Comparison of ENCODE assay signal across 25 cellular contexts in the genomic region with DNA sequence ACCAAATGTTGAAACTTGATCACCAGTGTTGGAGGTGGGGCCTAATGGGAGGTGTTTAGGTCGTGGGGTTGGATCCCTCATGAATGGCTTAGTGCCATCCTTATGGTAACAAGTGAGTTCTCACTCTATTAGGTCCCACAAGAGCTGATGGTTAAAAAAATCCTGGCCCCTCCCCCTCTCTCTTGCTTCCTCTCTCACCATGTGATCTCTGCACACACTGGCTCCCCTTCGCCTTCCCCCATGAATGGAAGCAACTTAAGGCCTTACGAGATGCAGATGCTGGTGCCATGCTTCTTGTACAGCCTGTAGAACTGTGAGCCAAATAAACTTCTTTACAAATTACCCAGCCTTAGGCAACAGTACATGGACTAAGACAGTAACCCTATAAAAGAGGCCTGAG.
"Had no signal": no experiment of that assay in that cellular context is flagged by ENCODE, and none has a peak within 500 bp of the region (broad histone marks: within the 10 kb centered on the region; RNA-seq: fewer than 3 reads in every experiment).

No MANE protein-coding gene starts in this region.

- H3K9me3 Mint-ChIP-seq: activated CD4-positive, alpha-beta T cell treated with anti-CD3 and anti-CD28 coated beads, Interleukin-2, amount 10 ng/mL, durations not matched to agents 7 days and 5 days; activated naive CD4-positive, alpha-beta T cell treated with anti-CD3 and anti-CD28 coated beads, Interleukin-2, amount 50 U/mL, for 24 hours; activated naive CD8-positive, alpha-beta T cell treated with anti-CD3 and anti-CD28 coated beads, Interleukin-2, amount 10 ng/mL, durations not matched to agents 7 days and 5 days; activated T-cell treated with anti-CD3 and anti-CD28 coated beads, Interleukin-2, amount 50 U/mL, for 24 hours; activated T-helper 2 cell treated with anti-CD3 and anti-CD28 coated beads, Interferon-gamma antibody, Interleukin-2, Interleukin-4, amounts not matched to agents 10 μg/mL and 5 μg/mL and 100 μg/mL, durations not matched to agents 14 hours and 24 hours and 36 hours had no signal

- H3K27ac Mint-ChIP-seq: activated CD4-positive, alpha-beta T cell treated with anti-CD3 and anti-CD28 coated beads for 36 hours; activated CD4-positive, alpha-beta T cell treated with anti-CD3 and anti-CD28 coated beads, Interleukin-2, amount 10 ng/mL, durations not matched to agents 7 days and 5 days; activated CD8-positive, alpha-beta T cell treated with anti-CD3 and anti-CD28 coated beads, Interleukin-2, amount 10 ng/mL, durations not matched to agents 7 days and 5 days; activated naive CD4-positive, alpha-beta T cell treated with anti-CD3 and anti-CD28 coated beads, Interleukin-2, amount 50 U/mL, for 24 hours; activated naive CD8-positive, alpha-beta T cell treated with anti-CD3 and anti-CD28 coated beads, Interleukin-2, amount 10 ng/mL, durations not matched to agents 7 days and 5 days; activated T-cell treated with anti-CD3 and anti-CD28 coated beads, Interleukin-2, amount 50 U/mL, for 24 hours; activated T-helper 2 cell treated with anti-CD3 and anti-CD28 coated beads, Interferon-gamma antibody, Interleukin-2, Interleukin-4, amounts not matched to agents 10 μg/mL and 5 μg/mL and 100 μg/mL, durations not matched to agents 14 hours and 24 hours and 36 hours had no signal

- H3K36me3 ChIP-seq: breast epithelium had no signal

- ATAC-seq: activated CD4-positive, alpha-beta T cell treated with anti-CD3 and anti-CD28 coated beads for 36 hours; activated CD4-positive, CD25-positive, alpha-beta regulatory T cell treated with anti-CD3 and anti-CD28 coated beads, Interleukin-2, amount 50 U/mL, for 24 hours; activated CD8-positive, alpha-beta T cell treated with anti-CD3 and anti-CD28 coated beads, Interleukin-2, amount 10 ng/mL, durations not matched to agents 7 days and 5 days; body of pancreas had no signal

- H3K27ac ChIP-seq: body of pancreas, breast epithelium, SK-N-MC had no signal

- H3K9me3 ChIP-seq: body of pancreas, breast epithelium had no signal

- H3K4me1 Mint-ChIP-seq: activated CD4-positive, alpha-beta T cell treated with anti-CD3 and anti-CD28 coated beads, Interleukin-2, amount 10 ng/mL, durations not matched to agents 7 days and 5 days; activated naive CD4-positive, alpha-beta T cell treated with anti-CD3 and anti-CD28 coated beads, Interleukin-2, amount 50 U/mL, for 24 hours had no signal

- H3K27me3 ChIP-seq: body of pancreas, breast epithelium had no signal

- DNase-seq: activated CD4-positive, alpha-beta T cell treated with anti-CD3 and anti-CD28 coated beads for 36 hours; activated CD4-positive, alpha-beta T cell treated with anti-CD3 and anti-CD28 coated beads, Interleukin-2, amount 10 ng/mL, durations not matched to agents 7 days and 5 days; activated CD4-positive, alpha-beta T cell treated with anti-CD3 and anti-CD28 coated beads, Interleukin-2, amount 50 U/mL, for 48 hours; activated CD8-positive, alpha-beta T cell treated with anti-CD3 and anti-CD28 coated beads, Interleukin-2, amount 10 ng/mL, durations not matched to agents 7 days and 5 days; activated gamma-delta T cell; activated naive CD4-positive, alpha-beta T cell treated with Interleukin-2 at 50 U/mL for 16 hours; activated naive CD8-positive, alpha-beta T cell treated with anti-CD3 and anti-CD28 coated beads, Interleukin-2, amount 10 ng/mL, durations not matched to agents 7 days and 5 days; activated T-cell treated with anti-CD3 and anti-CD28 coated beads, Interleukin-2, amount 50 U/mL, for 24 hours; body of pancreas; NCI-H1105; NCI-H1436; NCI-H1694; NCI-H1930; NCI-H2081 treated with DMSO at 0.1 percent for 48 hours; NCI-H226; NCI-H446 treated with DMSO at 0.1 percent for 48 hours; NCI-H524; NCI-H69; Right ventricle myocardium superior; T1000 had no signal

- H3K4me3 ChIP-seq: body of pancreas, breast epithelium, SK-N-MC had no signal

- H3K27me3 Mint-ChIP-seq: activated CD4-positive, alpha-beta T cell treated with anti-CD3 and anti-CD28 coated beads, Interleukin-2, amount 10 ng/mL, durations not matched to agents 7 days and 5 days; activated naive CD8-positive, alpha-beta T cell treated with anti-CD3 and anti-CD28 coated beads, Interleukin-2, amount 10 ng/mL, durations not matched to agents 7 days and 5 days had no signal

- H3K4me1 ChIP-seq: body of pancreas had no signal

- H3K4me3 Mint-ChIP-seq: activated CD4-positive, alpha-beta T cell treated with anti-CD3 and anti-CD28 coated beads for 36 hours; activated CD4-positive, alpha-beta T cell treated with anti-CD3 and anti-CD28 coated beads, Interleukin-2, amount 10 ng/mL, durations not matched to agents 7 days and 5 days; activated CD8-positive, alpha-beta T cell treated with anti-CD3 and anti-CD28 coated beads, Interleukin-2, amount 10 ng/mL, durations not matched to agents 7 days and 5 days; activated naive CD4-positive, alpha-beta T cell treated with anti-CD3 and anti-CD28 coated beads, Interleukin-2, amount 50 U/mL, for 24 hours; activated naive CD8-positive, alpha-beta T cell treated with anti-CD3 and anti-CD28 coated beads, Interleukin-2, amount 10 ng/mL, durations not matched to agents 7 days and 5 days; activated T-cell treated with anti-CD3 and anti-CD28 coated beads, Interleukin-2, amount 50 U/mL, for 24 hours had no signal
